ENCODE assay signal across 11 cellular contexts in genomic region chr4:108527729-108528128, GRCh38.
A peak's percentile ranks its signal among the peaks of the same experiment; 100 is the strongest.
DNase-seq lines count a peak whose midpoint lies in the region; ATAC-seq and TF ChIP-seq lines count a peak whose summit lies in the region.
"Had no signal": no experiment of that assay in that cellular context is flagged by ENCODE, and none has a peak within 500 bp of the region (broad histone marks: within the 10 kb centered on the region; RNA-seq: fewer than 3 reads in every experiment).

No MANE protein-coding gene starts in this region.

- intact Hi-C loops in natural killer cell (cut with micrococcal nuclease) (no loop called here), left colon (cut with DNase I, micrococcal nuclease) (no loop called here)

- ATAC-seq in HG02981 (IDR thresholded peaks at IDR 0.05; ENCODE audit: unreplicated experiment) (peak; percentile 86), natural killer cell (peak in 2 of 3 donors; percentile 36 to 74), left colon (no peak), GM18867 (IDR thresholded peaks at IDR 0.05; ENCODE audit: unreplicated experiment) (no peak)
- ATAC-seq: gastroesophageal sphincter had no signal

- H3K36me3 Mint-ChIP-seq in T-helper 1 cell treated with Interleukin-12 subunit alpha and Interleukin-12 subunit beta and Interleukin-4 antibody, amounts not matched to agents 30 μg/mL and 1 μg/mL, for 36 hours (ENCODE audit: low read depth): peaks cover 26% of the 10 kb centered on the region
- peaks cover 8% of the 10 kb centered on the region for H3K36me3 Mint-ChIP-seq in natural killer cell

- H3K27me3 Mint-ChIP-seq in T-helper 1 cell treated with Interleukin-12 subunit alpha and Interleukin-12 subunit beta and Interleukin-4 antibody, amounts not matched to agents 30 μg/mL and 1 μg/mL, for 36 hours (ENCODE audit: low read depth): no peaks in the 10 kb centered on the region
- H3K27me3 Mint-ChIP-seq in natural killer cell (ENCODE audit: low read depth in 2 of 2): no peaks in the 10 kb centered on the region

- H3K27ac Mint-ChIP-seq in T-helper 1 cell treated with Interleukin-12 subunit alpha and Interleukin-12 subunit beta and Interleukin-4 antibody, amounts not matched to agents 30 μg/mL and 1 μg/mL, for 36 hours: peak overlapping the region; percentile 61
- peak overlapping the region; percentile 14 to 73 for H3K27ac Mint-ChIP-seq in natural killer cell

- peaks cover 53% of the 10 kb centered on the region for H3K4me1 Mint-ChIP-seq in T-helper 1 cell treated with Interleukin-12 subunit alpha and Interleukin-12 subunit beta and Interleukin-4 antibody, amounts not matched to agents 30 μg/mL and 1 μg/mL, for 36 hours (ENCODE audit: low read depth)
- peaks cover 50 to 68% of the 10 kb centered on the region in 2 donors for H3K4me1 Mint-ChIP-seq in natural killer cell

- peak; percentile 19 for DNase-seq in activated CD8-positive, alpha-beta memory T cell treated with anti-CD3 and anti-CD28 coated beads, Interleukin-2, amount 50 U/mL, for 4 hours
- no peak for DNase-seq in activated CD8-positive, alpha-beta memory T cell treated with anti-CD3 and anti-CD28 coated beads, Interleukin-2, amount 50 U/mL, for 48 hours
- DNase-seq in natural killer cell (no peak), NCI-H345 (lab: John Stamatoyannopoulos, UW) (no peak), left colon (no peak)
- DNase-seq: NCI-H82, transverse colon had no signal

- TF ChIP-seq CTCF in natural killer cell (IDR thresholded peaks at IDR 0.05): no peak

- peaks cover 24% of the 10 kb centered on the region for H3K9me3 Mint-ChIP-seq in T-helper 1 cell treated with Interleukin-12 subunit alpha and Interleukin-12 subunit beta and Interleukin-4 antibody, amounts not matched to agents 30 μg/mL and 1 μg/mL, for 36 hours
- peaks cover 2 to 10% of the 10 kb centered on the region in 2 donors for H3K9me3 Mint-ChIP-seq in natural killer cell

- peak overlapping the region; percentile 48 for H3K4me3 Mint-ChIP-seq in T-helper 1 cell treated with Interleukin-12 subunit alpha and Interleukin-12 subunit beta and Interleukin-4 antibody, amounts not matched to agents 30 μg/mL and 1 μg/mL, for 36 hours
- peak overlapping the region; percentile 69 for H3K4me3 Mint-ChIP-seq in natural killer cell

Comparison
In these comparisons a context has a peak if more than half of its experiments do, and no peak if none do; other contexts are left out.
1. ATAC-seq: peak in HG02981 (single experiment) and natural killer cell (2 of 3); none in left colon (single experiment) and GM18867 (single experiment).